ENCODE assay signal across 25 cellular contexts in genomic region chr2:164875334-164876205, GRCh38. TPM values are rescaled to one million over a fixed set of nuclear protein-coding genes. Genes with fewer than 3 reads are reported as not detected.
DNase-seq lines count a peak whose midpoint lies in the region; ATAC-seq and TF ChIP-seq lines count a peak whose summit lies in the region.
"Had no signal": no experiment of that assay in that cellular context is flagged by ENCODE, and none has a peak within 500 bp of the region (broad histone marks: within the 10 kb centered on the region; RNA-seq: fewer than 3 reads in every experiment).

No MANE protein-coding gene starts in this region.

- H3K27me3 ChIP-seq in adipocyte (replicated peaks; ENCODE audit: control insufficient read depth, insufficient read depth, low read length) (no peaks in the 10 kb centered on the region), right lobe of liver (no peaks in the 10 kb centered on the region), MM.1S (replicated peaks; ENCODE audit: insufficient read depth, low read length) (no peaks in the 10 kb centered on the region)
- H3K27me3 ChIP-seq: BE2C; BLaER1 treated with 17β-estradiol and CSF1 and Interleukin-3, amounts not matched to agents 10 nM and 100 nM had no signal

- TF ChIP-seq CTCF in right lobe of liver (IDR thresholded peaks at IDR 0.05): no peak
- no peak for TF ChIP-seq CTCF in MM.1S (IDR thresholded peaks at IDR 0.05; ENCODE audit: low read length)

- no peaks in the 10 kb centered on the region for H3K36me3 Mint-ChIP-seq in stimulated activated memory B cell treated with anti-CD40 and anti-IgM and Interleukin-4, amounts not matched to agents 10 μg/mL and 1 μg/mL and 100 μg/mL, for 72 hours
- H3K36me3 Mint-ChIP-seq: CD14-positive monocyte; CD8-positive, alpha-beta memory T cell had no signal

- H4K20me1 ChIP-seq in MM.1S (ENCODE audit: insufficient read depth, low read length): no peaks in the 10 kb centered on the region
- H4K20me1 ChIP-seq: BLaER1 treated with 17β-estradiol and CSF1 and Interleukin-3, amounts not matched to agents 10 nM and 100 nM had no signal

- H3K9me2 ChIP-seq in MM.1S (replicated peaks; ENCODE audit: insufficient read depth, low read length): no peaks in the 10 kb centered on the region

- intact Hi-C loops in right lobe of liver (cut with DNase I): no loop called here

- no peaks in the 10 kb centered on the region for H3K79me2 ChIP-seq in MM.1S (ENCODE audit: low read length)

- H3K27ac Mint-ChIP-seq in stimulated activated memory B cell treated with anti-CD40 and anti-IgM and Interleukin-4, amounts not matched to agents 10 μg/mL and 1 μg/mL and 100 μg/mL, for 72 hours: no peak overlapping the region
- H3K27ac Mint-ChIP-seq: CD14-positive monocyte; CD4-positive, alpha-beta T cell; CD8-positive, alpha-beta memory T cell had no signal

- no peak for TF ChIP-seq POLR2A in right lobe of liver (IDR thresholded peaks at IDR 0.05)
- no peak for TF ChIP-seq POLR2A in erythroblast (IDR thresholded peaks at IDR 0.05; ENCODE audit: low read length)

- H2AFZ ChIP-seq in MM.1S (ENCODE audit: low read length): no peak overlapping the region
- H2AFZ ChIP-seq: GM23248 had no signal

- WGBS in right lobe of liver (ENCODE audit: insufficient coverage, low coverage, low lambda C conversion rate, missing lambda C conversion rate): 38% methylated on average over 10 of the region's 10 CpGs

- H3K4me1 Mint-ChIP-seq in stimulated activated memory B cell treated with anti-CD40 and anti-IgM and Interleukin-4, amounts not matched to agents 10 μg/mL and 1 μg/mL and 100 μg/mL, for 72 hours: peaks cover 13% of the 10 kb centered on the region
- H3K4me1 Mint-ChIP-seq: CD8-positive, alpha-beta memory T cell had no signal

- ATAC-seq in left lobe of liver (peak; percentile 69), right lobe of liver (peak; percentile 67 to 79 (median 75)), GM21619 (IDR thresholded peaks at IDR 0.05; ENCODE audit: unreplicated experiment) (no peak)
- ATAC-seq in stimulated activated memory B cell treated with anti-CD40 and anti-IgM and Interleukin-4, amounts not matched to agents 10 μg/mL and 1 μg/mL and 100 μg/mL, for 72 hours: no peak
- ATAC-seq: A549, GM12878 had no signal

- DNase-seq in NCI-H446 treated with DMSO at 0.1 percent for 48 hours (lab: John Stamatoyannopoulos, UW) (peak; percentile 46), adipocyte (ENCODE audit: low read depth) (no peak), left lobe of liver (ENCODE audit: low spot score) (peak; percentile 64), right lobe of liver (peak in 1 of 3 donors; percentile 65), MM.1S (no peak), erythroblast (lab: John Stamatoyannopoulos, UW) (no peak)
- DNase-seq: 8988T; ACHN; AML-193; BE2C; CD4-positive, alpha-beta T cell; CD8-positive, alpha-beta memory T cell; DMS 273 treated with DMSO at 0.1 percent for 48 hours; DMS79; EL; GDM1; GM23248; H7; HCEC 1CT had no signal

- peak overlapping the region; percentile 29 to 77 (median 77) for H3K27ac ChIP-seq in right lobe of liver
- H3K27ac ChIP-seq in MM.1S (ENCODE audit: low read length): no peak overlapping the region
- H3K27ac ChIP-seq: A549; BLaER1 treated with 17β-estradiol and CSF1 and Interleukin-3, amounts not matched to agents 10 nM and 100 nM; GM23248 had no signal

- H3K9me3 ChIP-seq in adipocyte (ENCODE audit: control insufficient read depth, low read length) (no peaks in the 10 kb centered on the region), right lobe of liver (no peaks in the 10 kb centered on the region), MM.1S (replicated peaks; ENCODE audit: insufficient read depth, low read length) (no peaks in the 10 kb centered on the region)
- H3K9me3 ChIP-seq: A549; BE2C; BLaER1 treated with 17β-estradiol and CSF1 and Interleukin-3, amounts not matched to agents 10 nM and 100 nM had no signal

- no peaks in the 10 kb centered on the region for H3K9me3 Mint-ChIP-seq in stimulated activated memory B cell treated with anti-CD40 and anti-IgM and Interleukin-4, amounts not matched to agents 10 μg/mL and 1 μg/mL and 100 μg/mL, for 72 hours

- H3K27me3 Mint-ChIP-seq in stimulated activated memory B cell treated with anti-CD40 and anti-IgM and Interleukin-4, amounts not matched to agents 10 μg/mL and 1 μg/mL and 100 μg/mL, for 72 hours: no peaks in the 10 kb centered on the region
- H3K27me3 Mint-ChIP-seq: CD4-positive, alpha-beta T cell; CD8-positive, alpha-beta memory T cell had no signal

- H3K9ac ChIP-seq in adipocyte (ENCODE audit: low read length): peak overlapping the region; percentile 12
- H3K9ac ChIP-seq in MM.1S (ENCODE audit: low read length): no peak overlapping the region
- H3K9ac ChIP-seq: BLaER1 treated with 17β-estradiol and CSF1 and Interleukin-3, amounts not matched to agents 10 nM and 100 nM; GM23248 had no signal

- H3K36me3 ChIP-seq in adipocyte (ENCODE audit: control insufficient read depth, insufficient read depth, low read length, severe bottlenecking) (no peaks in the 10 kb centered on the region), right lobe of liver (no peaks in the 10 kb centered on the region), MM.1S (replicated peaks; ENCODE audit: insufficient read depth, low read length) (no peaks in the 10 kb centered on the region)
- H3K36me3 ChIP-seq: BE2C; BLaER1 treated with 17β-estradiol and CSF1 and Interleukin-3, amounts not matched to agents 10 nM and 100 nM had no signal

- H3F3A ChIP-seq in MM.1S (ENCODE audit: insufficient read depth, low read length): no peaks in the 10 kb centered on the region

- no peak overlapping the region for H3K4me3 ChIP-seq in adipocyte (ENCODE audit: low read length)
- H3K4me3 ChIP-seq in right lobe of liver: no peak overlapping the region
- no peak overlapping the region for H3K4me3 ChIP-seq in MM.1S (ENCODE audit: low read length)
- H3K4me3 ChIP-seq: A549; BLaER1 treated with 17β-estradiol and CSF1 and Interleukin-3, amounts not matched to agents 10 nM and 100 nM; GM12878; GM23248 had no signal

- no peak overlapping the region for H3K4me3 Mint-ChIP-seq in stimulated activated memory B cell treated with anti-CD40 and anti-IgM and Interleukin-4, amounts not matched to agents 10 μg/mL and 1 μg/mL and 100 μg/mL, for 72 hours
- H3K4me3 Mint-ChIP-seq: CD14-positive monocyte; CD4-positive, alpha-beta T cell; CD8-positive, alpha-beta memory T cell had no signal

- H3K4me2 ChIP-seq in MM.1S (ENCODE audit: low read depth, low read length): no peak overlapping the region
- H3K4me2 ChIP-seq: A549; BLaER1 treated with 17β-estradiol and CSF1 and Interleukin-3, amounts not matched to agents 10 nM and 100 nM had no signal

- H3K4me1 ChIP-seq in adipocyte (ENCODE audit: control insufficient read depth, insufficient read depth, low read length): peaks cover 47% of the 10 kb centered on the region
- peaks cover 0 to 76% (median 24%) of the 10 kb centered on the region in 4 donors for H3K4me1 ChIP-seq in right lobe of liver
- H3K4me1 ChIP-seq in MM.1S (ENCODE audit: low read length): no peaks in the 10 kb centered on the region
- H3K4me1 ChIP-seq: A549, BE2C had no signal

RNA-seq across cellular contexts. Expression of gene COBLL1, which starts 33.9 kb away (rescaled TPM):
- 75.0 TPM for total RNA-seq in left lobe of liver
- total RNA-seq in right lobe of liver: 100 to 1,000 TPM in 1 of 6 experiments, 10 to 100 TPM in 5; 38.1 to 133 (median 67.6) TPM
- total RNA-seq: CD8-positive, alpha-beta memory T cell had no signal

Comparison
In these comparisons a context has a peak if more than half of its experiments do, and no peak if none do; other contexts are left out.
1. DNase-seq: peak in NCI-H446 treated with DMSO at 0.1 percent for 48 hours (single experiment) and left lobe of liver (single experiment); none in adipocyte (single experiment), MM.1S (single experiment) and erythroblast (0 of 2).
2. ATAC-seq: peak in left lobe of liver (single experiment) and right lobe of liver (4 of 4); none in stimulated activated memory B cell treated with anti-CD40 and anti-IgM and Interleukin-4, amounts not matched to agents 10 μg/mL and 1 μg/mL and 100 μg/mL, for 72 hours (single experiment) and GM21619 (single experiment).